In the genomic region with DNA sequence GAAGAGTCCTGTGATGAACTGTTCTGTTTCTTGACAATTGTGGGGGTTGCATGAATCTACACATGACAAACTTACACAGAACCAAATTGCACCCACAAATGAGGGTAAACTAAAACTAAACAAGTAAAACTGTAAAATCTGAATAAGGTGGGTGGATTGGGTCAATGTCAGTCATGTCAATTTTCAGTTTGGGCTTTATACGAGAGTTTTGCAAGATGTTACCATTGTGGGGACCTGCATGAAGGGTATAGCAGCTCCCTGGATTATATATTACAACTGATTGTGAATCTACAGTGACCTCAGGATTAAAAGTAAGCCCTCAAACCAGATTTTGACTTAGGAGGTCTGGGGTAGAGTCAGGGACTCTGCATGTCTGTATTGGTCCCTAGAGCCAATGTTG, we compare ENCODE assay signal across 1 cellular context.
"Had no signal": no experiment of that assay in that cellular context is flagged by ENCODE, and none has a peak within 500 bp of the region (broad histone marks: within the 10 kb centered on the region; RNA-seq: fewer than 3 reads in every experiment).

No MANE protein-coding gene starts in this region.

- H3K4me3 ChIP-seq: GM12878 had no signal

- ATAC-seq: GM12878 had no signal
